In genomic region chr5:73170522-73170921, GRCh38 we compare ENCODE assay signal across 10 cellular contexts. TPM values are rescaled to one million over a fixed set of nuclear protein-coding genes. Genes with fewer than 3 reads are reported as not detected.
DNase-seq lines count a peak whose midpoint lies in the region; ATAC-seq and TF ChIP-seq lines count a peak whose summit lies in the region.
"Had no signal": no experiment of that assay in that cellular context is flagged by ENCODE, and none has a peak within 500 bp of the region (broad histone marks: within the 10 kb centered on the region; RNA-seq: fewer than 3 reads in every experiment).

No MANE protein-coding gene starts in this region.

- no peaks in the 10 kb centered on the region for H3K36me3 ChIP-seq in Karpas-422 (ENCODE audit: insufficient read depth, low read length)
- no peaks in the 10 kb centered on the region for H3K36me3 ChIP-seq in brain microvascular endothelial cell (replicated peaks)
- no peaks in the 10 kb centered on the region for H3K36me3 ChIP-seq in mesendoderm (ENCODE audit: control insufficient read depth, insufficient read depth, low read length)
- H3K36me3 ChIP-seq: tibial nerve had no signal

- H3K4me1 ChIP-seq in Karpas-422 (ENCODE audit: low read length) (no peaks in the 10 kb centered on the region), mesendoderm (ENCODE audit: control insufficient read depth, low read depth, low read length) (peaks cover 4% of the 10 kb centered on the region)
- H3K4me1 ChIP-seq: tibial nerve had no signal

- no peaks in the 10 kb centered on the region for H4K20me1 ChIP-seq in Karpas-422 (ENCODE audit: insufficient read depth, low read depth, low read length)

- no peak overlapping the region for H4K8ac ChIP-seq in mesendoderm (ENCODE audit: low read depth, low read length)

- ATAC-seq in GM18517 (IDR thresholded peaks at IDR 0.05; ENCODE audit: unreplicated experiment) (no peak), GM21717 (IDR thresholded peaks at IDR 0.05; ENCODE audit: unreplicated experiment) (no peak), GM19452 (IDR thresholded peaks at IDR 0.05; ENCODE audit: unreplicated experiment) (no peak)

- H3K4me2 ChIP-seq in Karpas-422 (ENCODE audit: low read depth, low read length, poor library complexity, severe bottlenecking) (no peak overlapping the region), mesendoderm (ENCODE audit: low read length) (no peak overlapping the region)

- H3K79me1 ChIP-seq in mesendoderm (ENCODE audit: low read length): no peaks in the 10 kb centered on the region

- H3K23ac ChIP-seq in mesendoderm (ENCODE audit: low read length): no peak overlapping the region

- no peaks in the 10 kb centered on the region for H3K79me2 ChIP-seq in Karpas-422 (ENCODE audit: low read length)
- H3K79me2 ChIP-seq in mesendoderm (ENCODE audit: control insufficient read depth, insufficient read depth, low read length): no peaks in the 10 kb centered on the region

- H2AFZ ChIP-seq in Karpas-422 (ENCODE audit: low read length): no peak overlapping the region

- H2AK5ac ChIP-seq in mesendoderm (ENCODE audit: low read length): no peak overlapping the region

- H3K9ac ChIP-seq in Karpas-422 (ENCODE audit: low read length): no peak overlapping the region
- no peak overlapping the region for H3K9ac ChIP-seq in mesendoderm (ENCODE audit: low read length)

- no peaks in the 10 kb centered on the region for H3K9me3 ChIP-seq in Karpas-422 (ENCODE audit: low read length)
- H3K9me3 ChIP-seq: tibial nerve had no signal

- H3K9me2 ChIP-seq in Karpas-422 (replicated peaks; ENCODE audit: insufficient read depth, low read length): no peaks in the 10 kb centered on the region

- in situ Hi-C loops in brain microvascular endothelial cell (cut with HindIII; ENCODE audit: low pct_ligation_motif_present, low sequenced_read_pairs): no loop called here

- no peak overlapping the region for H3K56ac ChIP-seq in mesendoderm (ENCODE audit: low read length)

- H2BK5ac ChIP-seq in mesendoderm (ENCODE audit: low read length): no peak overlapping the region

- H2BK15ac ChIP-seq in mesendoderm (replicated peaks; ENCODE audit: low read depth): no peak overlapping the region

- H3K4ac ChIP-seq in mesendoderm (ENCODE audit: low read depth, low read length): no peak overlapping the region

- H3K18ac ChIP-seq in mesendoderm (ENCODE audit: low read length): no peak overlapping the region

- no peaks in the 10 kb centered on the region for H3K27me3 ChIP-seq in Karpas-422 (ENCODE audit: low read length)
- H3K27me3 ChIP-seq in brain microvascular endothelial cell (replicated peaks): no peaks in the 10 kb centered on the region
- H3K27me3 ChIP-seq in mesendoderm (ENCODE audit: insufficient read depth, low read length, poor library complexity): no peaks in the 10 kb centered on the region
- H3K27me3 ChIP-seq: tibial nerve had no signal

- peak; percentile 44 for DNase-seq in DMS53 (lab: John Stamatoyannopoulos, UW)
- DNase-seq in DMS53 treated with DMSO at 0.1 percent for 48 hours (lab: John Stamatoyannopoulos, UW; ENCODE audit: unreplicated experiment): no peak
- peak; percentile 83 for DNase-seq in Karpas-422
- no peak for DNase-seq in brain microvascular endothelial cell
- peak; percentile 84 for DNase-seq in mesendoderm
- DNase-seq: naive B cell had no signal

- H3K27ac ChIP-seq in Karpas-422 (ENCODE audit: low read length) (no peak overlapping the region), brain microvascular endothelial cell (no peak overlapping the region), mesendoderm (ENCODE audit: low read depth, low read length) (no peak overlapping the region)
- H3K27ac ChIP-seq: tibial nerve had no signal

- H4K5ac ChIP-seq in mesendoderm (ENCODE audit: low read length): no peak overlapping the region

- H3K4me3 ChIP-seq in Karpas-422 (ENCODE audit: low read length) (no peak overlapping the region), brain microvascular endothelial cell (ENCODE audit: low read depth, low read length) (no peak overlapping the region), mesendoderm (ENCODE audit: low read length) (no peak overlapping the region)
- H3K4me3 ChIP-seq: tibial nerve had no signal

- peak; percentile 78 for TF ChIP-seq CTCF in brain microvascular endothelial cell (IDR thresholded peaks at IDR 0.05; ENCODE audit: low read depth, low read length, missing control alignments)

- no peak overlapping the region for H2BK120ac ChIP-seq in mesendoderm (ENCODE audit: low read depth, low read length)

RNA-seq across cellular contexts. Expression of gene TMEM174, which starts 2.5 kb away (rescaled TPM):
- not detected in 2 replicates for total RNA-seq in Karpas-422 (2014; rRNA removed; shearing (Covaris generic); ENCODE audit: low replicate concordance)
- polyA plus RNA-seq in mesendoderm (2013, experiment 1 of 2): 0.01 TPM
- polyA plus RNA-seq in mesendoderm (2013, experiment 2 of 2): not detected
- total RNA-seq: tibial nerve had no signal

RNA-seq across cellular contexts. Expression of gene TMEM171, which starts 50.1 kb away (rescaled TPM):
- not detected in 2 replicates for total RNA-seq in Karpas-422 (2014; rRNA removed; shearing (Covaris generic); ENCODE audit: low replicate concordance)
- polyA plus RNA-seq in mesendoderm (2013, experiment 1 of 2): 1.4 TPM
- 1.6 TPM for polyA plus RNA-seq in mesendoderm (2013, experiment 2 of 2)

Comparison
In these comparisons a context has a peak if more than half of its experiments do, and no peak if none do; other contexts are left out.
1. DNase-seq: peak in DMS53 (single experiment), Karpas-422 (single experiment) and mesendoderm (single experiment); none in DMS53 treated with DMSO at 0.1 percent for 48 hours (single experiment) and brain microvascular endothelial cell (single experiment).